22 cellular contexts compared by ENCODE assay signal in the genomic region with DNA sequence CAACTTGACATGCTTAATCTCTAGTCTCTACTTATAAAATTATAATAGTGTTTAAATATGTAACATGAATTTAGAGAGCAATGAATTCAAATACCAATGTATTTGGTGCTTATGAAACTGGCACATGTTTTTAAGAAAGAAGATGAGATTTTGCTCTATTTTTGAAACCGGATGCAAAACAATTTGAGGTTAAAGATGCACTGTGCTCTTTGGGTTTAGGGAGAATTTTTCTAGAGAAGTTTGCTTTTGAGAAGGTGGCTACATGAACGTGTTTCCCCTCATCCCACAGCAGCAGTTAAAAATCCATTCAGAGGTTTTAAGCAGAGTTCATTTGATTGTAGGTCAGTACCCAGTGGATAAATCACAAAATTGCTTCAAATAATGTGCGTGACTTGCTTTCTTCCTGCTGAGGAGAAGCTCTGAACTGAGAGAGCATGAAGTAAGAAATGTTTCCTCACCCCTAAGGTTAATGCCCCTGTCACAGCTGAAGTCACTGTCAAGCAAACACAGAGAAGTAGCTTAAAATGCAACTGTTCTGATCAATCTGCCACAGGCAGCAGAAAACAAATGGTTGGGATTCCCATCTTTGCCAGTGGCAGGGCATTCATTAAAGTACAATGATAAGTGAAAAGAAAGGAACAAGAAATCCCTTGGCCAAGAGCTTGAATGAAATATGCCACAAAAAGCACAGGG.
"Had no signal": no experiment of that assay in that cellular context is flagged by ENCODE, and none has a peak within 500 bp of the region (broad histone marks: within the 10 kb centered on the region; RNA-seq: fewer than 3 reads in every experiment).

No MANE protein-coding gene starts in this region.

- H3K27ac ChIP-seq: ascending aorta, breast epithelium, esophagus muscularis mucosa, gastroesophageal sphincter, heart left ventricle, left lung, neutrophil, pancreas, spleen, thyroid gland, WERI-Rb-1 had no signal

- H3K4me3 ChIP-seq: ascending aorta, breast epithelium, esophagus muscularis mucosa, gastroesophageal sphincter, heart left ventricle, left lung, pancreas, spleen, thyroid gland had no signal

- H3K27ac Mint-ChIP-seq: activated naive CD4-positive, alpha-beta T cell treated with anti-CD3 and anti-CD28 coated beads, Interleukin-2, amount 50 U/mL, for 24 hours; mesothelial cell of epicardium had no signal

- DNase-seq: activated CD4-positive, alpha-beta T cell treated with anti-CD3 and anti-CD28 coated beads for 1 hour; activated gamma-delta T cell; cortex of kidney; effector CD4-positive, alpha-beta T cell; heart left ventricle; kidney; left lung; pancreas; spleen; stimulated activated CD4-positive, alpha-beta T cell treated with anti-CD3 and anti-CD28 coated beads, Interleukin-4, amount 100 ng/mL, for 4 hours; stimulated activated naive CD4-positive, alpha-beta T cell treated with Interleukin-2 at 50 U/mL for 16 hours; thyroid gland; WERI-Rb-1 had no signal

- H3K4me1 ChIP-seq: ascending aorta, breast epithelium, esophagus muscularis mucosa, gastroesophageal sphincter, heart left ventricle, left lung, pancreas, spleen, thyroid gland had no signal

- H3K9me3 ChIP-seq: ascending aorta, breast epithelium, esophagus muscularis mucosa, neutrophil, pancreas, thyroid gland had no signal

- H3K36me3 ChIP-seq: ascending aorta, breast epithelium, esophagus muscularis mucosa, gastroesophageal sphincter, heart left ventricle, left lung, neutrophil, pancreas, spleen, thyroid gland, WERI-Rb-1 had no signal

- H3K4me3 Mint-ChIP-seq: activated naive CD4-positive, alpha-beta T cell treated with anti-CD3 and anti-CD28 coated beads, Interleukin-2, amount 50 U/mL, for 24 hours; mesothelial cell of epicardium had no signal

- H3K4me1 Mint-ChIP-seq: activated naive CD4-positive, alpha-beta T cell treated with anti-CD3 and anti-CD28 coated beads, Interleukin-2, amount 50 U/mL, for 24 hours; mesothelial cell of epicardium had no signal

- H3K27me3 ChIP-seq: ascending aorta, breast epithelium, esophagus muscularis mucosa, gastroesophageal sphincter, heart left ventricle, left lung, neutrophil, pancreas, spleen, thyroid gland had no signal

- FAIRE-seq: endothelial cell of umbilical vein, kidney, pancreas had no signal

- ATAC-seq: gastroesophageal sphincter, heart left ventricle, left lung, pancreas, sciatic nerve had no signal

- H3K27me3 Mint-ChIP-seq: activated naive CD4-positive, alpha-beta T cell treated with anti-CD3 and anti-CD28 coated beads, Interleukin-2, amount 50 U/mL, for 24 hours had no signal

- H3K36me3 Mint-ChIP-seq: activated naive CD4-positive, alpha-beta T cell treated with anti-CD3 and anti-CD28 coated beads, Interleukin-2, amount 50 U/mL, for 24 hours; mesothelial cell of epicardium had no signal
